1 cellular context compared by ENCODE assay signal in genomic region chr1:212255705-212256307, GRCh38.
TF ChIP-seq lines count a peak whose summit lies in the region.

No MANE protein-coding gene starts in this region.

TF ChIP-seq in HepG2, 621 proteins besides CTCF, POLR2A, EP300 and RAD21 (continued from another document and continues in another):
- TF ChIP-seq ZUFSP (CRISPR knock-in tag; IDR thresholded peaks at IDR 0.05; ENCODE audit: borderline replicate concordance) (no peak), ZSCAN9 (CRISPR knock-in tag; IDR thresholded peaks at IDR 0.05; ENCODE audit: borderline replicate concordance) (peak; percentile 73; the same call in 1 of the 2 replicates), MEIS2 (CRISPR knock-in tag; IDR thresholded peaks at IDR 0.05) (no peak), ZNF800 (CRISPR knock-in tag; IDR thresholded peaks at IDR 0.05) (no peak), ZNF607 (CRISPR knock-in tag; IDR thresholded peaks at IDR 0.05; ENCODE audit: borderline replicate concordance) (no peak), GMEB2 (CRISPR knock-in tag; IDR thresholded peaks at IDR 0.05; ENCODE audit: low read depth) (no peak), ZNF674 (CRISPR knock-in tag; IDR thresholded peaks at IDR 0.05; ENCODE audit: low read depth) (0 out of 2 replicates have a peak, but pooled peaks have one; percentile 75), MTF1 (CRISPR knock-in tag; IDR thresholded peaks at IDR 0.05) (no peak), RFX1 (IDR thresholded peaks at IDR 0.05) (no peak), CREB3 (CRISPR knock-in tag; IDR thresholded peaks at IDR 0.05) (no peak), ZNF260 (CRISPR knock-in tag; IDR thresholded peaks at IDR 0.05; ENCODE audit: borderline replicate concordance, low read depth) (no peak), ZFP90 (CRISPR knock-in tag; IDR thresholded peaks at IDR 0.05; ENCODE audit: borderline replicate concordance) (no peak), ZIK1 (CRISPR knock-in tag; IDR thresholded peaks at IDR 0.05; ENCODE audit: borderline replicate concordance, low read depth) (no peak), ZNF672 (CRISPR knock-in tag; IDR thresholded peaks at IDR 0.05) (no peak), HNRNPL (IDR thresholded peaks at IDR 0.05; ENCODE audit: low read depth, low read length) (no peak), ZNF407 (CRISPR knock-in tag; IDR thresholded peaks at IDR 0.05; ENCODE audit: not compliant biosample characterization) (no peak), ZNF160 (CRISPR knock-in tag; IDR thresholded peaks at IDR 0.05) (no peak), SUZ12 (IDR thresholded peaks at IDR 0.05; ENCODE audit: low read depth, low read length) (no peak), ZNF83 (CRISPR knock-in tag; IDR thresholded peaks at IDR 0.05; ENCODE audit: borderline replicate concordance) (no peak), ZBTB26 (CRISPR knock-in tag; IDR thresholded peaks at IDR 0.05; ENCODE audit: borderline replicate concordance) (peak; percentile 99), SP5 (CRISPR knock-in tag; IDR thresholded peaks at IDR 0.05; ENCODE audit: borderline replicate concordance, low read depth) (no peak), ZNF143 (CRISPR knock-in tag; IDR thresholded peaks at IDR 0.05) (peak; percentile 50), PRPF4 (IDR thresholded peaks at IDR 0.05; ENCODE audit: low read depth, low read length, poor library complexity, severe bottlenecking) (no peak), ZNF275 (CRISPR knock-in tag; IDR thresholded peaks at IDR 0.05; ENCODE audit: borderline replicate concordance) (no peak), ZNF513 (CRISPR knock-in tag; conservative IDR thresholded peaks at IDR 0.05) (no peak), ZNF329 (CRISPR knock-in tag; IDR thresholded peaks at IDR 0.05; ENCODE audit: low read depth) (no peak), TSC22D2 (CRISPR knock-in tag; IDR thresholded peaks at IDR 0.05; ENCODE audit: borderline replicate concordance) (no peak), FOXO4 (CRISPR knock-in tag; conservative IDR thresholded peaks at IDR 0.05) (no peak), KLF9 (CRISPR knock-in tag; IDR thresholded peaks at IDR 0.05; ENCODE audit: low read depth) (0 out of 2 replicates have a peak, but pooled peaks have one; percentile 29), FOSL2 (CRISPR knock-in tag; IDR thresholded peaks at IDR 0.05) (peak; percentile 72), ZNF230 (CRISPR knock-in tag; IDR thresholded peaks at IDR 0.05) (no peak), IRF1 (CRISPR knock-in tag; IDR thresholded peaks at IDR 0.05; ENCODE audit: low read depth) (no peak), ZNF850 (CRISPR knock-in tag; conservative IDR thresholded peaks at IDR 0.05) (no peak), ZNF3 (CRISPR knock-in tag; IDR thresholded peaks at IDR 0.05) (no peak), FOXA1 (IDR thresholded peaks at IDR 0.05) (no peak), FOXA1 (CRISPR knock-in tag; IDR thresholded peaks at IDR 0.05) (peak; percentile 66), ZNF451 (CRISPR knock-in tag; IDR thresholded peaks at IDR 0.05) (no peak), ZNF776 (CRISPR knock-in tag; IDR thresholded peaks at IDR 0.05) (no peak), ZNF549 (CRISPR knock-in tag; IDR thresholded peaks at IDR 0.05) (no peak), CHD2 (IDR thresholded peaks at IDR 0.05; ENCODE audit: low read depth, low read length) (no peak; the same call in 1 of the 2 replicates), MTA1 (CRISPR knock-in tag; IDR thresholded peaks at IDR 0.05; ENCODE audit: borderline replicate concordance) (no peak), PCBP2 (optimal IDR thresholded peaks at IDR 0.05; ENCODE audit: low read depth, low read length, poor library complexity, severe bottlenecking) (no peak), MAF1 (CRISPR knock-in tag; IDR thresholded peaks at IDR 0.05; ENCODE audit: borderline replicate concordance) (no peak), SNAI1 (CRISPR knock-in tag; IDR thresholded peaks at IDR 0.05; ENCODE audit: borderline replicate concordance) (no peak)
